1 cellular context compared by ENCODE assay signal in genomic region chr5:91305640-91306039, GRCh38.
A peak's percentile ranks its signal among the peaks of the same experiment; 100 is the strongest.
TF ChIP-seq lines count a peak whose summit lies in the region.

No MANE protein-coding gene starts in this region.

TF ChIP-seq in K562, 482 proteins besides CTCF, POLR2A, EP300 and RAD21 (continued from another document):
- TF ChIP-seq RREB1 (CRISPR knock-in tag; IDR thresholded peaks at IDR 0.05), result no peak
- no peak for TF ChIP-seq ZNF24 (IDR thresholded peaks at IDR 0.05)
- no peak for TF ChIP-seq ZBTB2 (IDR thresholded peaks at IDR 0.05)
- no peak for TF ChIP-seq GABPA (tag; conservative IDR thresholded peaks at IDR 0.05; ENCODE audit: low read depth)
- TF ChIP-seq CEBPG (CRISPR knock-in tag; IDR thresholded peaks at IDR 0.05), result no peak
- peak in 1 of 2 experiments; percentile 63; a peak in 2 of 4 replicates for TF ChIP-seq CEBPG (tag; conservative IDR thresholded peaks at IDR 0.05 in 1 of 2, IDR thresholded peaks at IDR 0.05 in 1 of 2)
- no peak for TF ChIP-seq ZNF583 (CRISPR knock-in tag; IDR thresholded peaks at IDR 0.05)
- no peak for TF ChIP-seq HNRNPUL1 (IDR thresholded peaks at IDR 0.05; ENCODE audit: low read length)
- no peak for TF ChIP-seq TGIF2 (CRISPR knock-in tag; IDR thresholded peaks at IDR 0.05)
